28 cellular contexts compared by ENCODE assay signal in genomic region chr5:172592881-172593280, GRCh38.
"Had no signal": no experiment of that assay in that cellular context is flagged by ENCODE, and none has a peak within 500 bp of the region (broad histone marks: within the 10 kb centered on the region; RNA-seq: fewer than 3 reads in every experiment).

No MANE protein-coding gene starts in this region.

- H3K4me1 ChIP-seq: pancreas, psoas muscle, right lobe of liver, sigmoid colon, testis, tibial artery, upper lobe of right lung, uterus had no signal

- H3K36me3 ChIP-seq: neutrophil, pancreas, right lobe of liver, sigmoid colon, suprapubic skin, tibial artery, transverse colon, upper lobe of right lung, uterus had no signal

- H3K27ac Mint-ChIP-seq: natural killer cell; nephron; progenitor cell of endocrine pancreas; stimulated activated effector memory CD8-positive, alpha-beta T cell treated with anti-CD3 and anti-CD28 coated beads, Interleukin-12 subunit alpha, Interleukin-12 subunit beta, amount 100 ng/mL, for 72 hours; stimulated activated naive B cell treated with anti-CD40 and anti-IgM and Interleukin-4, amounts not matched to agents 10 μg/mL and 1 μg/mL and 100 μg/mL, for 72 hours; stimulated activated naive CD8-positive, alpha-beta T cell treated with anti-CD3 and anti-CD28 coated beads, Interleukin-15, Interleukin-2, amounts not matched to agents 100 ng/mL and 50 ng/mL, for 24 hours; type B pancreatic cell had no signal

- DNase-seq: naive thymus-derived CD4-positive, alpha-beta T cell; natural killer cell; nucleus accumbens; pancreas; psoas muscle; right cardiac atrium; sigmoid colon; small intestine; stimulated activated CD4-positive, alpha-beta T cell treated with anti-CD3 and anti-CD28 coated beads, Interleukin-15, amount 100 ng/mL, for 24 hours; stimulated activated CD4-positive, alpha-beta T cell treated with anti-CD3 and anti-CD28 coated beads, Interleukin-2, amount 100 ng/mL, for 24 hours; stimulated activated CD4-positive, alpha-beta T cell treated with anti-CD3 and anti-CD28 coated beads, Interleukin-2, amount 100 ng/mL, for 48 hours; stimulated activated CD4-positive, alpha-beta T cell treated with anti-CD3 and anti-CD28 coated beads, Interleukin-4, amount 100 ng/mL, for 24 hours; stimulated activated naive B cell treated with anti-CD40 and anti-IgM and Interleukin-4, amounts not matched to agents 10 μg/mL and 1 μg/mL and 100 μg/mL, for 72 hours; stimulated activated naive CD4-positive, alpha-beta T cell treated with Interleukin-2 at 50 U/mL for 16 hours; substantia nigra; testis; transverse colon; upper lobe of right lung; uterus had no signal

- H3K9me3 Mint-ChIP-seq: natural killer cell; nephron; stimulated activated effector memory CD8-positive, alpha-beta T cell treated with anti-CD3 and anti-CD28 coated beads, Interleukin-12 subunit alpha, Interleukin-12 subunit beta, amount 100 ng/mL, for 72 hours; stimulated activated naive B cell treated with anti-CD40 and anti-IgM and Interleukin-4, amounts not matched to agents 10 μg/mL and 1 μg/mL and 100 μg/mL, for 72 hours; stimulated activated naive CD8-positive, alpha-beta T cell treated with anti-CD3 and anti-CD28 coated beads, Interleukin-15, Interleukin-2, amounts not matched to agents 100 ng/mL and 50 ng/mL, for 24 hours; type B pancreatic cell had no signal

- H3K36me3 Mint-ChIP-seq: naive thymus-derived CD4-positive, alpha-beta T cell; natural killer cell; stimulated activated effector memory CD8-positive, alpha-beta T cell treated with anti-CD3 and anti-CD28 coated beads, Interleukin-12 subunit alpha, Interleukin-12 subunit beta, amount 100 ng/mL, for 72 hours; stimulated activated naive B cell treated with anti-CD40 and anti-IgM and Interleukin-4, amounts not matched to agents 10 μg/mL and 1 μg/mL and 100 μg/mL, for 72 hours; type B pancreatic cell had no signal

- ATAC-seq: naive thymus-derived CD4-positive, alpha-beta T cell; natural killer cell; pancreas; psoas muscle; right cardiac atrium; right lobe of liver; stimulated activated effector memory CD8-positive, alpha-beta T cell treated with anti-CD3 and anti-CD28 coated beads, Interleukin-12 subunit alpha, Interleukin-12 subunit beta, amount 100 ng/mL, for 72 hours; stimulated activated naive B cell treated with anti-CD40 and anti-IgM and Interleukin-4, amounts not matched to agents 10 μg/mL and 1 μg/mL and 100 μg/mL, for 72 hours; upper lobe of right lung had no signal

- H3K9me3 ChIP-seq: neutrophil, pancreas, psoas muscle, right lobe of liver, sigmoid colon, suprapubic skin, testis, tibial artery, transverse colon, upper lobe of right lung, uterus had no signal

- H3K27me3 Mint-ChIP-seq: stimulated activated naive CD8-positive, alpha-beta T cell treated with anti-CD3 and anti-CD28 coated beads, Interleukin-15, Interleukin-2, amounts not matched to agents 100 ng/mL and 50 ng/mL, for 24 hours had no signal

- H3K27ac ChIP-seq: neutrophil, pancreas, psoas muscle, right lobe of liver, sigmoid colon, suprapubic skin, testis, tibial artery, transverse colon, upper lobe of right lung, uterus had no signal

- H3K4me3 Mint-ChIP-seq: naive thymus-derived CD4-positive, alpha-beta T cell; natural killer cell; nephron; stimulated activated effector memory CD8-positive, alpha-beta T cell treated with anti-CD3 and anti-CD28 coated beads, Interleukin-12 subunit alpha, Interleukin-12 subunit beta, amount 100 ng/mL, for 72 hours; stimulated activated naive B cell treated with anti-CD40 and anti-IgM and Interleukin-4, amounts not matched to agents 10 μg/mL and 1 μg/mL and 100 μg/mL, for 72 hours; stimulated activated naive CD8-positive, alpha-beta T cell treated with anti-CD3 and anti-CD28 coated beads, Interleukin-15, Interleukin-2, amounts not matched to agents 100 ng/mL and 50 ng/mL, for 24 hours; type B pancreatic cell had no signal

- H3K4me3 ChIP-seq: pancreas, psoas muscle, right lobe of liver, sigmoid colon, suprapubic skin, testis, tibial artery, transverse colon, upper lobe of right lung, uterus had no signal

- H3K27me3 ChIP-seq: pancreas, right lobe of liver, sigmoid colon, suprapubic skin, testis, tibial artery, transverse colon, upper lobe of right lung, uterus had no signal

- H3K4me1 Mint-ChIP-seq: naive thymus-derived CD4-positive, alpha-beta T cell; natural killer cell; stimulated activated effector memory CD8-positive, alpha-beta T cell treated with anti-CD3 and anti-CD28 coated beads, Interleukin-12 subunit alpha, Interleukin-12 subunit beta, amount 100 ng/mL, for 72 hours; stimulated activated naive B cell treated with anti-CD40 and anti-IgM and Interleukin-4, amounts not matched to agents 10 μg/mL and 1 μg/mL and 100 μg/mL, for 72 hours had no signal

- FAIRE-seq: pancreas, small intestine had no signal
